In genomic region chr19:939922-940321, GRCh38 we compare ENCODE assay signal across 13 cellular contexts. TPM values are rescaled to one million over a fixed set of nuclear protein-coding genes. Genes with fewer than 3 reads are reported as not detected.
DNase-seq lines count a peak whose midpoint lies in the region; ATAC-seq and TF ChIP-seq lines count a peak whose summit lies in the region.
"Had no signal": no experiment of that assay in that cellular context is flagged by ENCODE, and none has a peak within 500 bp of the region (broad histone marks: within the 10 kb centered on the region; RNA-seq: fewer than 3 reads in every experiment).

No MANE protein-coding gene starts in this region.

- peak overlapping the region; percentile 22 for H3K27ac ChIP-seq in fibroblast of lung (ENCODE audit: insufficient read depth, low read length)
- H3K27ac ChIP-seq in spleen, result peak overlapping the region in 5 of 8 donors; percentile 76 to 86 (median 80)
- H3K27ac ChIP-seq: brain microvascular endothelial cell, foreskin keratinocyte had no signal

- H3K4me3 Mint-ChIP-seq in T-helper 2 cell treated with Interferon-gamma antibody and Interleukin-4, amounts not matched to agents 5 μg/mL and 100 μg/mL, for 36 hours, result peak overlapping the region; percentile 65
- H3K4me3 Mint-ChIP-seq in T-helper 17 cell, result peak overlapping the region; percentile 88

- H3K4me3 ChIP-seq in fibroblast of lung (replicated peaks in 1 of 4; ENCODE audit: control extremely low read depth in 1 of 4, insufficient read depth in 1 of 4, low read depth in 3 of 4, low read length in 4 of 4) (no peak overlapping the region), spleen (peak overlapping the region in 1 of 8 donors; percentile 71)

- peaks cover 25% of the 10 kb centered on the region for H3K36me3 Mint-ChIP-seq in T-helper 2 cell treated with Interferon-gamma antibody and Interleukin-4, amounts not matched to agents 5 μg/mL and 100 μg/mL, for 36 hours (ENCODE audit: low read depth)
- H3K36me3 Mint-ChIP-seq in T-helper 17 cell (ENCODE audit: low read depth), result peaks cover 2% of the 10 kb centered on the region

- intact Hi-C loops in spleen (cut with DNase I; ENCODE audit: low total_unique reads), result no loop called here

- peak overlapping the region; percentile 51 for H3K27ac Mint-ChIP-seq in T-helper 2 cell treated with Interferon-gamma antibody and Interleukin-4, amounts not matched to agents 5 μg/mL and 100 μg/mL, for 36 hours
- peak overlapping the region; percentile 84 for H3K27ac Mint-ChIP-seq in T-helper 17 cell

- no peaks in the 10 kb centered on the region for H3K9me3 Mint-ChIP-seq in T-helper 2 cell treated with Interferon-gamma antibody and Interleukin-4, amounts not matched to agents 5 μg/mL and 100 μg/mL, for 36 hours

- H3K9ac ChIP-seq in fibroblast of lung (ENCODE audit: insufficient read depth, low read length), result no peak overlapping the region

- no peaks in the 10 kb centered on the region for H4K20me1 ChIP-seq in fibroblast of lung (ENCODE audit: control insufficient read depth, extremely low read depth, insufficient read depth, low read length)

- peaks cover 69% of the 10 kb centered on the region for H3K79me2 ChIP-seq in fibroblast of lung (ENCODE audit: control insufficient read depth, insufficient read depth, low read length)

- H3K9me3 ChIP-seq in T-helper 17 cell (ENCODE audit: control insufficient read depth, low read length, poor library complexity, severe bottlenecking) (no peaks in the 10 kb centered on the region), fibroblast of lung (ENCODE audit: control insufficient read depth, insufficient read depth, low read depth, low read length) (no peaks in the 10 kb centered on the region), spleen (peaks cover 0 to 5% (median 0%) of the 10 kb centered on the region in 8 donors)
- H3K9me3 ChIP-seq: thyroid gland had no signal

- H3K4me1 Mint-ChIP-seq in T-helper 2 cell treated with Interferon-gamma antibody and Interleukin-4, amounts not matched to agents 5 μg/mL and 100 μg/mL, for 36 hours (ENCODE audit: low read depth), result peaks cover 17% of the 10 kb centered on the region
- peaks cover 23% of the 10 kb centered on the region for H3K4me1 Mint-ChIP-seq in T-helper 17 cell

- H3K27me3 Mint-ChIP-seq in T-helper 2 cell treated with Interferon-gamma antibody and Interleukin-4, amounts not matched to agents 5 μg/mL and 100 μg/mL, for 36 hours (ENCODE audit: low read depth), result peaks cover 2% of the 10 kb centered on the region
- H3K27me3 Mint-ChIP-seq in T-helper 17 cell, result no peaks in the 10 kb centered on the region

- no peak overlapping the region for H3K4me2 ChIP-seq in fibroblast of lung (ENCODE audit: extremely low read depth, insufficient read depth, low read length)

- no peak overlapping the region for H2AFZ ChIP-seq in fibroblast of lung (ENCODE audit: low read length)

- DNase-seq in T-helper 2 cell treated with Interferon-gamma antibody and Interleukin-4, amounts not matched to agents 5 μg/mL and 100 μg/mL, for 36 hours (ENCODE audit: low spot score), result no peak
- DNase-seq in T-helper 2 cell, result no peak
- no peak for DNase-seq in T-helper 17 cell
- DNase-seq in fibroblast of lung (ENCODE audit: low read depth in 2 of 2), result no peak
- DNase-seq in spleen, result no peak
- no peak for DNase-seq in hypothalamus (lab: John Stamatoyannopoulos, UW)
- DNase-seq in NCI-H2196 (lab: John Stamatoyannopoulos, UW; ENCODE audit: unreplicated experiment), result no peak
- DNase-seq: brain microvascular endothelial cell, foreskin keratinocyte, NCI-H1694 had no signal

- H3K27me3 ChIP-seq in fibroblast of lung (ENCODE audit: control insufficient read depth, insufficient read depth, low read length) (no peaks in the 10 kb centered on the region), spleen (replicated peaks in 1 of 7) (no peaks in the 10 kb centered on the region)
- H3K27me3 ChIP-seq: brain microvascular endothelial cell, foreskin keratinocyte, thyroid gland had no signal

- WGBS in spleen, 5 donors, result 94 to 99% (median 96%) methylated on average over 7 of the region's 7 CpGs

- TF ChIP-seq CTCF in fibroblast of lung (conservative IDR thresholded peaks at IDR 0.05 in 1 of 2, IDR thresholded peaks at IDR 0.05 in 1 of 2; ENCODE audit: low read depth in 1 of 2, low read length in 2 of 2) (no peak), spleen (IDR thresholded peaks at IDR 0.05 in 8 of 11, conservative IDR thresholded peaks at IDR 0.05 in 3 of 11) (no peak)

- no peak for TF ChIP-seq POLR2A in spleen (IDR thresholded peaks at IDR 0.05)

- peaks cover 5% of the 10 kb centered on the region for H3K36me3 ChIP-seq in fibroblast of lung (ENCODE audit: control insufficient read depth, insufficient read depth, low read length)
- peaks cover 0 to 61% (median 0%) of the 10 kb centered on the region in 6 donors for H3K36me3 ChIP-seq in spleen
- H3K36me3 ChIP-seq: thyroid gland had no signal

- H3K4me1 ChIP-seq in fibroblast of lung (ENCODE audit: control insufficient read depth, extremely low read depth, insufficient read depth, low read length) (peaks cover 18% of the 10 kb centered on the region), spleen (peaks cover 17 to 89% (median 44%) of the 10 kb centered on the region in 6 donors)

- ATAC-seq in T-helper 17 cell, result no peak
- ATAC-seq in GM19351 (IDR thresholded peaks at IDR 0.05; ENCODE audit: unreplicated experiment), result no peak

RNA-seq across cellular contexts. Expression of gene ARID3A, which starts 14.1 kb away (rescaled TPM):
- 10 to 100 TPM in 1 of 2 donors, 1 to 10 TPM in 1; 8.1 to 11.8 TPM for total RNA-seq in T-helper 17 cell
- 12.1 and 14.9 TPM in 2 replicates for total RNA-seq in fibroblast of lung
- 6.4 and 8.7 TPM in 2 replicates for polyA plus RNA-seq in fibroblast of lung
- polyA plus RNA-seq in fibroblast of lung (2012), result 10.5 and 12.5 TPM in 2 replicates
- 32.6 and 39.3 TPM in 2 replicates for polyA minus RNA-seq in fibroblast of lung (ENCODE audit: low replicate concordance)
- 10 to 100 TPM; 14.9 to 42.5 (median 22.6) TPM for total RNA-seq in spleen
- 10 to 100 TPM in 1 of 3 donors, 1 to 10 TPM in 2; 2.5 to 10.3 (median 3.2) TPM for polyA plus RNA-seq in spleen

RNA-seq across cellular contexts. Expression of gene KISS1R, which starts 22.8 kb away (rescaled TPM):
- total RNA-seq in T-helper 17 cell (under 1 TPM; 0.94 to 0.99 TPM), fibroblast of lung (not detected in 2 replicates), spleen (under 1 TPM in 5 of 7 donors, not detected in 2; 0.30 to 0.50 (median 0.37) TPM)
- polyA plus RNA-seq in fibroblast of lung (not detected in 2 replicates), spleen (under 1 TPM; 0.22 to 0.42 (median 0.27) TPM)
- polyA plus RNA-seq in fibroblast of lung (2012), result not detected in 2 replicates
- not detected in 2 replicates for polyA minus RNA-seq in fibroblast of lung (ENCODE audit: low replicate concordance)
- total RNA-seq: A172, foreskin keratinocyte, thyroid gland had no signal
- polyA plus RNA-seq: foreskin keratinocyte had no signal

RNA-seq across cellular contexts. Expression of gene R3HDM4, which starts 26.9 kb away (rescaled TPM):
- total RNA-seq in T-helper 17 cell (100 to 1,000 TPM; 233 to 243 TPM), fibroblast of lung (13.2 and 13.4 TPM in 2 replicates), spleen (100 to 1,000 TPM in 3 of 7 donors, 10 to 100 TPM in 4; 41.0 to 175 (median 90.9) TPM)
- polyA plus RNA-seq in fibroblast of lung (20.9 and 25.5 TPM in 2 replicates), spleen (10 to 100 TPM; 74.6 to 99.7 (median 87.4) TPM)
- polyA plus RNA-seq in fibroblast of lung (2012), result 34.2 and 35.6 TPM in 2 replicates
- 30.5 and 33.5 TPM in 2 replicates for polyA minus RNA-seq in fibroblast of lung (ENCODE audit: low replicate concordance)

RNA-seq across cellular contexts. Expression of gene WDR18, which starts 44.2 kb away (rescaled TPM):
- total RNA-seq in T-helper 17 cell, result 10 to 100 TPM; 18.2 to 42.8 TPM
- total RNA-seq in fibroblast of lung, result 41.6 and 42.3 TPM in 2 replicates
- polyA plus RNA-seq in fibroblast of lung, result 10.0 and 16.1 TPM in 2 replicates
- 20.9 and 47.3 TPM in 2 replicates for polyA plus RNA-seq in fibroblast of lung (2012)
- 39.3 and 66.7 TPM in 2 replicates for polyA minus RNA-seq in fibroblast of lung (ENCODE audit: low replicate concordance)
- total RNA-seq in spleen, result 10 to 100 TPM; 17.8 to 63.4 (median 28.2) TPM
- 10 to 100 TPM; 57.6 to 96.0 (median 85.9) TPM for polyA plus RNA-seq in spleen

RNA-seq across cellular contexts. Expression of gene RNU6-9, which starts 46.6 kb away (rescaled TPM):
- total RNA-seq in T-helper 17 cell (not detected), fibroblast of lung (not detected in 2 replicates), spleen (not detected)
- polyA plus RNA-seq in fibroblast of lung (not detected in 2 replicates), spleen (not detected)
- polyA plus RNA-seq in fibroblast of lung (2012), result not detected in 2 replicates
- not detected in 2 replicates for polyA minus RNA-seq in fibroblast of lung (ENCODE audit: low replicate concordance)
- total RNA-seq: A172, foreskin keratinocyte, thyroid gland had no signal
- polyA plus RNA-seq: foreskin keratinocyte had no signal
